In the genomic region with DNA sequence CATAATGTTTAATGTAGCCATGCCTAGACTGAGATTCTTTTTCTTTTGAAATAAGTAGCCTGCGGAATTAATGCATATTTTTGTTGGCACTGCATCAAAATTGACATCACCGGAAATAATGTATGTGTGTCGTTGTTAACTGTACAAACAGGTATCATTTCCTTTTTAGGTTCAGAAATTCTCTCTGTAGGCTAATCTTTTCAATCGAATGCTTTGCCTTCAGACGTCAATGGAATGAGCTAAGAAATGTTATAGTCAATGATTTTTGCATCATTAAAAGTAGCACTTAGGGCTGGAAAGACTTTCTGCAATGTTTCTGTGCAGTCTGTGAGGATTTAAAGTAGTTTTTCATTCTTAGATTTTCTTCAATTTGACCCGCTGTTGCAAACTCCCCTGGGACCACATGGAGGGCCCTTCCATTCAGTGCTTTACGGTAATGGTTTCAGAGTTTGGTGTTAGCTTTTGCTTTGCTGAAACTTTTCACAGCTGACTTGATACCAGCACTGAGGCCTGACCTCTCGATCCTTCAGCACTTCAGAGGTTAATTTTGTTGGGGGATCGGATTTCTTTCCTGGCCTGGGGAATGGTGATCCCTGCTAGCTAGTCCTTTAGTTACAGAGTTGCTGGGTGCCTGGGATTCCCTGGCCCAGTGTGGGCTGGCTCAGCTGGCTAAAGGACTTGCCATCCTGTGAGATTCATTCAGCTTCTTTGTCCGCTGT, we compare ENCODE assay signal across 9 cellular contexts.
DNase-seq lines count a peak whose midpoint lies in the region; ATAC-seq and TF ChIP-seq lines count a peak whose summit lies in the region.
"Had no signal": no experiment of that assay in that cellular context is flagged by ENCODE, and none has a peak within 500 bp of the region (broad histone marks: within the 10 kb centered on the region; RNA-seq: fewer than 3 reads in every experiment).

No MANE protein-coding gene starts in this region.

- no peaks in the 10 kb centered on the region for H3K9me2 ChIP-seq in OCI-LY1 (ENCODE audit: low read depth, low read length)

- H3K4me1 ChIP-seq in OCI-LY1 (ENCODE audit: insufficient read depth, low read length, severe bottlenecking): peaks cover 7% of the 10 kb centered on the region

- H3K36me3 Mint-ChIP-seq in nephron (ENCODE audit: low read depth): no peaks in the 10 kb centered on the region

- H3K4me3 ChIP-seq in GM12865 (ENCODE audit: low read depth, low read length) (no peak overlapping the region), OCI-LY1 (ENCODE audit: low read depth, low read length, poor library complexity, severe bottlenecking) (no peak overlapping the region)

- H3K9me3 Mint-ChIP-seq in nephron: no peaks in the 10 kb centered on the region

- DNase-seq in GM12865 (ENCODE audit: low read depth) (peak; percentile 5), fibroblast of gingiva (ENCODE audit: low read depth) (peak; percentile 39)
- no peak for DNase-seq in stimulated activated CD4-positive, alpha-beta T cell treated with anti-CD3 and anti-CD28 coated beads, Interleukin-2, amount 100 ng/mL, for 48 hours
- DNase-seq: NCI-H524 treated with DMSO at 0.1 percent for 48 hours had no signal

- H3K9me3 ChIP-seq in OCI-LY1 (ENCODE audit: low read length): no peaks in the 10 kb centered on the region

- ATAC-seq in HG03196 (IDR thresholded peaks at IDR 0.05; ENCODE audit: unreplicated experiment): no peak
- no peak for ATAC-seq in HG03159 (IDR thresholded peaks at IDR 0.05; ENCODE audit: unreplicated experiment)
- ATAC-seq in GM21723 (IDR thresholded peaks at IDR 0.05; ENCODE audit: unreplicated experiment): no peak

- H3K4me1 Mint-ChIP-seq in nephron: peaks cover 43% of the 10 kb centered on the region

- H4K20me1 ChIP-seq in OCI-LY1 (ENCODE audit: insufficient read depth, low read length): no peaks in the 10 kb centered on the region

- no peak overlapping the region for H3K9ac ChIP-seq in OCI-LY1 (ENCODE audit: low read length)

- H3K36me3 ChIP-seq in OCI-LY1 (ENCODE audit: insufficient read depth, low read length): no peaks in the 10 kb centered on the region

- H3K4me3 Mint-ChIP-seq in nephron: peak overlapping the region in 2 of 3 experiments; percentile 84 to 85

- TF ChIP-seq CTCF in GM12865 (IDR thresholded peaks at IDR 0.05; ENCODE audit: insufficient read depth, low read depth, low read length, missing control alignments) (no peak), OCI-LY1 (IDR thresholded peaks at IDR 0.05; ENCODE audit: low read length) (no peak), nephron (IDR thresholded peaks at IDR 0.05; ENCODE audit: unreplicated experiment in 3 of 3) (no peak)

- no peaks in the 10 kb centered on the region for H3K79me2 ChIP-seq in OCI-LY1 (ENCODE audit: insufficient read depth, low read length)

- H3K27me3 ChIP-seq in OCI-LY1 (ENCODE audit: insufficient read depth, low read length): no peaks in the 10 kb centered on the region

- no peaks in the 10 kb centered on the region for H3F3A ChIP-seq in OCI-LY1 (ENCODE audit: insufficient read depth, low read length)

- no peaks in the 10 kb centered on the region for H3K27me3 Mint-ChIP-seq in nephron (ENCODE audit: low read depth)

- H3K27ac Mint-ChIP-seq in nephron: no peak overlapping the region

- no peak overlapping the region for H3K27ac ChIP-seq in OCI-LY1 (ENCODE audit: low read depth, low read length, poor library complexity, severe bottlenecking)

- H3K4me2 ChIP-seq in OCI-LY1 (ENCODE audit: low read length): peak overlapping the region; percentile 40; the same call in 1 of the 2 replicates

- no peak overlapping the region for H2AFZ ChIP-seq in OCI-LY1 (ENCODE audit: low read length)

Comparison
In these comparisons a context has a peak if more than half of its experiments do, and no peak if none do; other contexts are left out.
1. DNase-seq: peak in GM12865 (single experiment) and fibroblast of gingiva (single experiment); none in stimulated activated CD4-positive, alpha-beta T cell treated with anti-CD3 and anti-CD28 coated beads, Interleukin-2, amount 100 ng/mL, for 48 hours (0 of 2).